In the genomic region with DNA sequence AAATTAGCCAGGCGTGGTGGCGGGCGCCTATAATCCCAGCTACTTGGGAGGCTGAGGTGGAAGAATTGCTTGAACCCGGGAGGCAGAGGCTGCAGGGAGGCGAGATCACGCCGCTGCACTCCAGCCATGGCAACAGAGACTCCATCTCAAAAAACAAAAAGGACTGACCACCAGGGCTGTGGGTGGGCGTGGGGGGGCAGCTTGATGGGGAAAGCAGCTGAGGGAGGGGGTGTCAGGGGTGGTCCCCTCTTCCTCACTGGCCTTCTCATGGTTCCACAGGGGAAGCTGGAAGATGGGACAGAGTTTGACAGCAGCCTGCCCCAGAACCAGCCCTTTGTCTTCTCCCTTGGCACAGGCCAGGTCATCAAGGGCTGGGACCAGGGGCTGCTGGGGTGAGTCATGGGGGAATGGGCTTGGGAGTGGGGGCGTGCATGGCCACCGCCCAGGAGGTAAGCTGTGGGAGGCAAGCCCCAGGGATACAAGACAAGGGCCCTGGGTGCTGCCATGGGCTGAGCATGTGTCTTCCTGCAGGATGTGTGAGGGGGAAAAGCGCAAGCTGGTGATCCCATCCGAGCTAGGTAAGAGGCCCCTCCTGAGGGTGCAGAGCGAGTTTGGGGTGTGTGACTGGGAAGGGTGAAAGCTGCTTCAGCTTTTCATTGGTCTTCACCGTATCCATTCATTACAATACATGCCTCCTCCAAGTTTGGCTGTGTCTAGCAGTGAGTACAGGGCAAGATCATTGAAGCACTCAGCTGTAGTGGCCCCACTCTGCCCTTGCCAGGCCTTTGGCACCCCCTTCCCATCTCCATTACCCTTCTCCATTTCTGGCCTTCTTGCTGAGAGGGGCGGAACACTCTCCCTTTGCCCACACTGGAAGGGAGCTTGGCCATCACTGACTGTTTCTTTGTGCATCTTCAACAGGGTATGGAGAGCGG, we compare ENCODE assay signal across 10 cellular contexts. TPM values are rescaled to one million over a fixed set of nuclear protein-coding genes. Genes with fewer than 3 reads are reported as not detected.
DNase-seq lines count a peak whose midpoint lies in the region; ATAC-seq, FAIRE-seq and TF ChIP-seq lines count a peak whose summit lies in the region.
"Had no signal": no experiment of that assay in that cellular context is flagged by ENCODE, and none has a peak within 500 bp of the region (broad histone marks: within the 10 kb centered on the region; RNA-seq: fewer than 3 reads in every experiment).

No MANE protein-coding gene starts in this region.

- TF ChIP-seq POLR2A in breast epithelium (IDR thresholded peaks at IDR 0.05) = no peak

- H3K9me3 ChIP-seq in BLaER1 treated with 17β-estradiol and CSF1 and Interleukin-3, amounts not matched to agents 10 nM and 100 nM (replicated peaks in 1 of 11) = no peaks in the 10 kb centered on the region
- no peaks in the 10 kb centered on the region for H3K9me3 ChIP-seq in Karpas-422 (ENCODE audit: low read length)
- no peaks in the 10 kb centered on the region for H3K9me3 ChIP-seq in breast epithelium

- H3K36me3 Mint-ChIP-seq in neural crest cell (ENCODE audit: low read depth) = no peaks in the 10 kb centered on the region

- H3K27ac Mint-ChIP-seq in neural crest cell (ENCODE audit: unreplicated experiment) = no peak overlapping the region

- H4K20me1 ChIP-seq in BLaER1 treated with 17β-estradiol and CSF1 and Interleukin-3, amounts not matched to agents 10 nM and 100 nM = peaks cover 7 to 45% (median 36%) of the 10 kb centered on the region in 11 experiments; a peak in 21 of 22 replicates
- peaks cover 6% of the 10 kb centered on the region; the same call in 1 of the 2 replicates for H4K20me1 ChIP-seq in Karpas-422 (ENCODE audit: insufficient read depth, low read depth, low read length)

- peaks cover 30% of the 10 kb centered on the region for H3K79me2 ChIP-seq in Karpas-422 (ENCODE audit: low read length)

- H3K4me2 ChIP-seq in BLaER1 treated with 17β-estradiol and CSF1 and Interleukin-3, amounts not matched to agents 10 nM and 100 nM = peak overlapping the region; percentile 91 to 100 (median 98)
- H3K4me2 ChIP-seq in Karpas-422 (ENCODE audit: low read depth, low read length, poor library complexity, severe bottlenecking) = peak overlapping the region; percentile 80

- H2AFZ ChIP-seq in Karpas-422 (ENCODE audit: low read length) = no peak overlapping the region

- peaks cover 27% of the 10 kb centered on the region for H3K4me1 Mint-ChIP-seq in neural crest cell

- TF ChIP-seq CTCF in breast epithelium (IDR thresholded peaks at IDR 0.05) = no peak
- TF ChIP-seq CTCF in neural crest cell (conservative IDR thresholded peaks at IDR 0.05) = no peak
- no peak for TF ChIP-seq CTCF in D721Med (IDR thresholded peaks at IDR 0.05; ENCODE audit: insufficient read depth, missing control alignments)

- ATAC-seq in HG02678 (IDR thresholded peaks at IDR 0.05; ENCODE audit: unreplicated experiment) = no peak
- ATAC-seq in GM21619 (IDR thresholded peaks at IDR 0.05; ENCODE audit: unreplicated experiment) = no peak
- ATAC-seq in GM21447 (IDR thresholded peaks at IDR 0.05; ENCODE audit: unreplicated experiment) = no peak

- H3K27me3 Mint-ChIP-seq in neural crest cell (ENCODE audit: low read depth) = peaks cover 5% of the 10 kb centered on the region

- no peak for FAIRE-seq in D721Med (lab: Jason Lieb, UNC)
- FAIRE-seq: bronchial epithelial cell had no signal

- H3K36me3 ChIP-seq in BLaER1 treated with 17β-estradiol and CSF1 and Interleukin-3, amounts not matched to agents 10 nM and 100 nM = peaks cover 16 to 42% (median 27%) of the 10 kb centered on the region in 11 experiments
- peaks cover 4% of the 10 kb centered on the region; the same call in 1 of the 2 replicates for H3K36me3 ChIP-seq in Karpas-422 (ENCODE audit: insufficient read depth, low read length)
- H3K36me3 ChIP-seq in breast epithelium = no peaks in the 10 kb centered on the region

- no peaks in the 10 kb centered on the region for H3K27me3 ChIP-seq in BLaER1 treated with 17β-estradiol and CSF1 and Interleukin-3, amounts not matched to agents 10 nM and 100 nM
- no peaks in the 10 kb centered on the region for H3K27me3 ChIP-seq in Karpas-422 (ENCODE audit: low read length)
- H3K27me3 ChIP-seq in breast epithelium = no peaks in the 10 kb centered on the region

- peak overlapping the region; percentile 95 for H3K4me3 Mint-ChIP-seq in neural crest cell

- H3K27ac ChIP-seq in BLaER1 treated with 17β-estradiol and CSF1 and Interleukin-3, amounts not matched to agents 10 nM and 100 nM = peak overlapping the region in 8 of 11 experiments; percentile 30 to 96 (median 94); a peak in 9 of 22 replicates
- H3K27ac ChIP-seq in Karpas-422 (ENCODE audit: low read length) (peak overlapping the region; percentile 84; the same call in 1 of the 2 replicates), breast epithelium (peak overlapping the region; percentile 17 to 100)

- intact Hi-C loops in breast epithelium (cut with DNase I; ENCODE audit: low total_unique reads) = no loop called here

- DNase-seq in Karpas-422 (peak; percentile 59), breast epithelium (ENCODE audit: low spot score in 2 of 2) (no peak), neural crest cell (ENCODE audit: low read depth, low spot score) (no peak), D721Med (ENCODE audit: insufficient read length, low spot score) (no peak)
- DNase-seq: substantia nigra had no signal

- H3K9ac ChIP-seq in BLaER1 treated with 17β-estradiol and CSF1 and Interleukin-3, amounts not matched to agents 10 nM and 100 nM = peak overlapping the region; percentile 28 to 97 (median 91); a peak in 21 of 22 replicates
- H3K9ac ChIP-seq in Karpas-422 (ENCODE audit: low read length) = peak overlapping the region; percentile 93

- no peaks in the 10 kb centered on the region for H3K9me2 ChIP-seq in Karpas-422 (replicated peaks; ENCODE audit: insufficient read depth, low read length)

- no peaks in the 10 kb centered on the region for H3K9me3 Mint-ChIP-seq in neural crest cell

- H3K4me3 ChIP-seq in BLaER1 treated with 17β-estradiol and CSF1 and Interleukin-3, amounts not matched to agents 10 nM and 100 nM = peak overlapping the region; percentile 81 to 99 (median 97); a peak in 19 of 20 replicates
- H3K4me3 ChIP-seq in Karpas-422 (ENCODE audit: low read length) (peak overlapping the region; percentile 85), breast epithelium (peak overlapping the region in 1 of 3 donors; percentile 92)

- peaks cover 63 to 73% (median 71%) of the 10 kb centered on the region in 10 experiments for H3K4me1 ChIP-seq in BLaER1 treated with 17β-estradiol and CSF1 and Interleukin-3, amounts not matched to agents 10 nM and 100 nM
- peaks cover 66% of the 10 kb centered on the region for H3K4me1 ChIP-seq in Karpas-422 (ENCODE audit: low read length)
- H3K4me1 ChIP-seq in breast epithelium = peaks cover 10 to 12% of the 10 kb centered on the region in 2 donors

RNA-seq across cellular contexts. Expression of a gene that starts 2.3 kb away (rescaled TPM):
- 27.8 and 73.4 TPM in 2 replicates for total RNA-seq in Karpas-422 (2014; rRNA removed; shearing (Covaris generic); ENCODE audit: low replicate concordance)
- total RNA-seq in breast epithelium = 10 to 100 TPM; 51.4 to 77.3 (median 54.6) TPM
- 29.2 and 33.7 TPM in 2 replicates for total RNA-seq in neural crest cell

RNA-seq across cellular contexts. Expression of a gene that starts 3.6 kb away (rescaled TPM):
- total RNA-seq in Karpas-422 (2014; rRNA removed; shearing (Covaris generic); ENCODE audit: low replicate concordance) = 111 and 256 TPM in 2 replicates
- total RNA-seq in breast epithelium (100 to 1,000 TPM in 1 of 3 donors, 10 to 100 TPM in 2; 63.0 to 101 (median 64.7) TPM), neural crest cell (286 and 296 TPM in 2 replicates)

RNA-seq across cellular contexts. Expression of a gene that starts 8.1 kb away (rescaled TPM):
- total RNA-seq in Karpas-422 (2014; rRNA removed; shearing (Covaris generic); ENCODE audit: low replicate concordance) = 5.7 and 12.7 TPM in 2 replicates
- 10 to 100 TPM; 15.5 to 20.5 (median 19.0) TPM for total RNA-seq in breast epithelium
- total RNA-seq in neural crest cell = 36.4 and 40.5 TPM in 2 replicates

RNA-seq across cellular contexts. Expression of a gene that starts 8.8 kb away (rescaled TPM):
- total RNA-seq in Karpas-422 (2014; rRNA removed; shearing (Covaris generic); ENCODE audit: low replicate concordance) = 43.4 and 67.9 TPM in 2 replicates
- total RNA-seq in breast epithelium (100 to 1,000 TPM in 1 of 3 donors, 10 to 100 TPM in 2; 45.1 to 223 (median 53.4) TPM), neural crest cell (61.2 and 62.7 TPM in 2 replicates)

RNA-seq across cellular contexts. Expression of a gene that starts 12.8 kb away (rescaled TPM):
- total RNA-seq in Karpas-422 (2014; rRNA removed; shearing (Covaris generic); ENCODE audit: low replicate concordance) = 32.0 and 51.0 TPM in 2 replicates
- total RNA-seq in breast epithelium = 10 to 100 TPM; 23.6 to 33.5 (median 32.6) TPM
- 27.2 TPM in 2 replicates for total RNA-seq in neural crest cell
